Comparison of ENCODE assay signal across 1 cellular context in genomic region chr13:108283110-108283509, GRCh38.
TF ChIP-seq lines count a peak whose summit lies in the region.

No MANE protein-coding gene starts in this region.

TF ChIP-seq in IMR-90, 13 proteins besides CTCF, POLR2A, EP300 and RAD21:
- no peak for TF ChIP-seq MAFK (IDR thresholded peaks at IDR 0.05; ENCODE audit: low read depth, low read length)
- TF ChIP-seq MAZ (IDR thresholded peaks at IDR 0.05; ENCODE audit: borderline replicate concordance, low read depth, low read length), result no peak
- peak; percentile 67 for TF ChIP-seq CEBPB (IDR thresholded peaks at IDR 0.05; ENCODE audit: low read depth, low read length)
- no peak for TF ChIP-seq ELK1 (IDR thresholded peaks at IDR 0.05; ENCODE audit: borderline replicate concordance, low read depth, low read length)
